ENCODE assay signal across 24 cellular contexts in the genomic region with DNA sequence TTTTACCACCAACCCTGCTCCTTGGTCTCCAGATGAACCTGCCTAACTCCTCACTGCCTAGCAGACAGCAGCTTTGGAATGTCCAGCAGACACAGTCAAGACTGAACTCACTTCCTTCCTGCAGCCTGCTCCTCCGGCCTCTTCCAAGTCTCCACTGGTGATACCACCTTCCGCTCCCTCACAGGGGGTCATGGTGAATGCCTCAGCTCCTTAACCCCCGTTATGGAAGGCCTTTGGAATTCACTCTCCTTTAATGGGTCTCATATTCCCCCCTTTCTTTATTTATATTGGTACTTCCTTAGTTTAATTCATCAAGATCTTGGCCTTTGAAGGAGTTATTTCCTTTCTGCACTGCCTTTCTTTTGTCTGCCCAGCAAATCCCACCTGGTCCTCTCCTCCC.
"Had no signal": no experiment of that assay in that cellular context is flagged by ENCODE, and none has a peak within 500 bp of the region (broad histone marks: within the 10 kb centered on the region; RNA-seq: fewer than 3 reads in every experiment).

No MANE protein-coding gene starts in this region.

- H3K27me3 ChIP-seq: right lobe of liver, suprapubic skin, transverse colon, vagina had no signal

- H3K36me3 ChIP-seq: esophagus squamous epithelium, neural progenitor cell, prostate gland, right lobe of liver, suprapubic skin, transverse colon, vagina had no signal

- H3K27ac Mint-ChIP-seq: activated CD4-positive, alpha-beta memory T cell treated with anti-CD3 and anti-CD28 coated beads, Interleukin-2, amount 10 ng/mL, durations not matched to agents 7 days and 5 days; activated CD8-positive, alpha-beta memory T cell treated with anti-CD3 and anti-CD28 coated beads, Interleukin-2, amount 10 ng/mL, durations not matched to agents 7 days and 5 days; activated naive CD8-positive, alpha-beta T cell; neural progenitor cell; stimulated activated naive CD8-positive, alpha-beta T cell treated with anti-CD3 and anti-CD28 coated beads, Interleukin-15, amount 100 ng/mL, for 72 hours; T-helper 2 cell treated with Interferon-gamma antibody and Interleukin-4, amounts not matched to agents 5 μg/mL and 100 μg/mL, for 36 hours had no signal

- H3K36me3 Mint-ChIP-seq: activated CD8-positive, alpha-beta memory T cell treated with anti-CD3 and anti-CD28 coated beads, Interleukin-2, amount 10 ng/mL, durations not matched to agents 7 days and 5 days; activated naive CD8-positive, alpha-beta T cell; neural progenitor cell had no signal

- H3K79me2 ChIP-seq: hepatocyte had no signal

- H3K4me3 Mint-ChIP-seq: activated CD4-positive, alpha-beta memory T cell treated with anti-CD3 and anti-CD28 coated beads, Interleukin-2, amount 10 ng/mL, durations not matched to agents 7 days and 5 days; activated CD8-positive, alpha-beta memory T cell treated with anti-CD3 and anti-CD28 coated beads, Interleukin-2, amount 10 ng/mL, durations not matched to agents 7 days and 5 days; activated naive CD8-positive, alpha-beta T cell; central memory CD8-positive, alpha-beta T cell; neural progenitor cell; stimulated activated naive CD8-positive, alpha-beta T cell treated with anti-CD3 and anti-CD28 coated beads, Interleukin-15, amount 100 ng/mL, for 72 hours; T-helper 2 cell treated with Interferon-gamma antibody and Interleukin-4, amounts not matched to agents 5 μg/mL and 100 μg/mL, for 36 hours had no signal

- ATAC-seq: activated CD8-positive, alpha-beta memory T cell treated with anti-CD3 and anti-CD28 coated beads, Interleukin-2, amount 10 ng/mL, durations not matched to agents 7 days and 5 days; left colon; stimulated activated naive CD8-positive, alpha-beta T cell treated with anti-CD3 and anti-CD28 coated beads, Interleukin-15, amount 100 ng/mL, for 72 hours had no signal

- H3K9me3 Mint-ChIP-seq: activated CD4-positive, alpha-beta memory T cell treated with anti-CD3 and anti-CD28 coated beads, Interleukin-2, amount 10 ng/mL, durations not matched to agents 7 days and 5 days; central memory CD8-positive, alpha-beta T cell; neural progenitor cell; stimulated activated naive CD8-positive, alpha-beta T cell treated with anti-CD3 and anti-CD28 coated beads, Interleukin-15, amount 100 ng/mL, for 72 hours; T-helper 2 cell treated with Interferon-gamma antibody and Interleukin-4, amounts not matched to agents 5 μg/mL and 100 μg/mL, for 36 hours had no signal

- H3K4me2 ChIP-seq: hepatocyte, neural progenitor cell, smooth muscle cell had no signal

- H3K9ac ChIP-seq: neural progenitor cell had no signal

- H3K4me3 ChIP-seq: esophagus squamous epithelium, hepatocyte, neural progenitor cell, prostate gland, right lobe of liver, smooth muscle cell, suprapubic skin, transverse colon, vagina had no signal

- H3K4me1 ChIP-seq: neural progenitor cell, prostate gland had no signal

- FAIRE-seq: islet of Langerhans, TTC549 had no signal

- DNase-seq: activated CD4-positive, alpha-beta memory T cell treated with anti-CD3 and anti-CD28 coated beads, Interleukin-2, amount 10 ng/mL, durations not matched to agents 7 days and 5 days; activated CD4-positive, alpha-beta T cell treated with anti-CD3 and anti-CD28 coated beads for 4 hours; activated CD8-positive, alpha-beta memory T cell treated with anti-CD3 and anti-CD28 coated beads, Interleukin-2, amount 10 ng/mL, durations not matched to agents 7 days and 5 days; amniotic stem cell; cortex of kidney; effector memory CD4-positive, alpha-beta T cell; esophagus squamous epithelium; left colon; mammary epithelial cell; right lobe of liver; stimulated activated CD4-positive, alpha-beta T cell treated with anti-CD3 and anti-CD28 coated beads, Interleukin-4, amount 100 ng/mL, for 1 hour; stimulated activated naive CD8-positive, alpha-beta T cell treated with anti-CD3 and anti-CD28 coated beads, Interleukin-15, amount 100 ng/mL, for 72 hours; transverse colon had no signal

- H3K27ac ChIP-seq: esophagus squamous epithelium, hepatocyte, neural progenitor cell, prostate gland, right lobe of liver, suprapubic skin, transverse colon, vagina had no signal

- H2AFZ ChIP-seq: hepatocyte, neural progenitor cell had no signal

- H3K9me3 ChIP-seq: esophagus squamous epithelium, prostate gland, right lobe of liver, suprapubic skin, transverse colon, vagina had no signal
